Comparison of ENCODE assay signal across 9 cellular contexts in genomic region chr20:1844723-1845523, GRCh38. TPM values are rescaled to one million over a fixed set of nuclear protein-coding genes. Genes with fewer than 3 reads are reported as not detected.
DNase-seq lines count a peak whose midpoint lies in the region; ATAC-seq and TF ChIP-seq lines count a peak whose summit lies in the region.
"Had no signal": no experiment of that assay in that cellular context is flagged by ENCODE, and none has a peak within 500 bp of the region (broad histone marks: within the 10 kb centered on the region; RNA-seq: fewer than 3 reads in every experiment).

No MANE protein-coding gene starts in this region.

- no peaks in the 10 kb centered on the region for H3K36me3 Mint-ChIP-seq in CD4-positive, CD25-positive, alpha-beta regulatory T cell
- H3K36me3 Mint-ChIP-seq in mesothelial cell of epicardium, result no peaks in the 10 kb centered on the region

- H3K36me3 ChIP-seq in CD4-positive, CD25-positive, alpha-beta regulatory T cell (ENCODE audit: control insufficient read depth, insufficient read depth, low read length), result no peaks in the 10 kb centered on the region
- H3K36me3 ChIP-seq: cardiac muscle cell had no signal

- H3K9me3 Mint-ChIP-seq in CD4-positive, CD25-positive, alpha-beta regulatory T cell, result peaks cover 0 to 5% (median 3%) of the 10 kb centered on the region in 7 donors
- H3K9me3 Mint-ChIP-seq in mesothelial cell of epicardium, result peaks cover 11% of the 10 kb centered on the region

- H3K27me3 Mint-ChIP-seq in CD4-positive, CD25-positive, alpha-beta regulatory T cell, result peaks cover 7% of the 10 kb centered on the region
- peaks cover 5% of the 10 kb centered on the region for H3K27me3 Mint-ChIP-seq in mesothelial cell of epicardium (ENCODE audit: low read depth)

- peak in 1 of 3 donors; percentile 10 for DNase-seq in CD4-positive, CD25-positive, alpha-beta regulatory T cell
- peak; percentile 23 for DNase-seq in activated naive CD4-positive, alpha-beta T cell treated with anti-CD3 and anti-CD28 coated beads, Interleukin-2, amount 50 U/mL, for 16 hours
- DNase-seq in mesothelial cell of epicardium (ENCODE audit: low spot score in 2 of 2, unreplicated experiment in 2 of 2), result no peak
- no peak for DNase-seq in NCI-H187 (lab: John Stamatoyannopoulos, UW)
- no peak for DNase-seq in NCI-H2029 (lab: John Stamatoyannopoulos, UW)
- DNase-seq in DMS153 (lab: John Stamatoyannopoulos, UW), result no peak

- no peak overlapping the region for H3K27ac ChIP-seq in CD4-positive, CD25-positive, alpha-beta regulatory T cell (ENCODE audit: insufficient read depth, low read length, poor library complexity, severe bottlenecking)
- H3K27ac ChIP-seq: cardiac muscle cell had no signal

- no peak for TF ChIP-seq CTCF in mesothelial cell of epicardium (IDR thresholded peaks at IDR 0.05; ENCODE audit: unreplicated experiment)

- no peaks in the 10 kb centered on the region for H3K27me3 ChIP-seq in CD4-positive, CD25-positive, alpha-beta regulatory T cell (ENCODE audit: control insufficient read depth, insufficient read depth, low read length)
- H3K27me3 ChIP-seq: cardiac muscle cell had no signal

- peaks cover 0 to 10% (median 2%) of the 10 kb centered on the region in 4 donors for H3K4me1 Mint-ChIP-seq in CD4-positive, CD25-positive, alpha-beta regulatory T cell
- no peaks in the 10 kb centered on the region for H3K4me1 Mint-ChIP-seq in mesothelial cell of epicardium

- H3K4me1 ChIP-seq in CD4-positive, CD25-positive, alpha-beta regulatory T cell (ENCODE audit: control insufficient read depth, insufficient read depth, low read length, poor library complexity, severe bottlenecking), result no peaks in the 10 kb centered on the region

- H3K4me3 ChIP-seq in CD4-positive, CD25-positive, alpha-beta regulatory T cell (ENCODE audit: low read depth, low read length), result no peak overlapping the region
- H3K4me3 ChIP-seq: cardiac muscle cell had no signal

- no peak overlapping the region for H3K27ac Mint-ChIP-seq in CD4-positive, CD25-positive, alpha-beta regulatory T cell
- H3K27ac Mint-ChIP-seq in mesothelial cell of epicardium, result peak overlapping the region; percentile 47

- no peak overlapping the region for H3K4me3 Mint-ChIP-seq in CD4-positive, CD25-positive, alpha-beta regulatory T cell
- H3K4me3 Mint-ChIP-seq in mesothelial cell of epicardium, result no peak overlapping the region

- no peaks in the 10 kb centered on the region for H3K9me3 ChIP-seq in CD4-positive, CD25-positive, alpha-beta regulatory T cell (ENCODE audit: control insufficient read depth in 2 of 2, low read length in 2 of 2)

- ATAC-seq in CD4-positive, CD25-positive, alpha-beta regulatory T cell (ENCODE audit: low read depth in 2 of 2), result peak; percentile 53 to 63
- peak; percentile 86 for ATAC-seq in GM19397 (IDR thresholded peaks at IDR 0.05; ENCODE audit: unreplicated experiment)
- peak; percentile 92 for ATAC-seq in HG03442 (IDR thresholded peaks at IDR 0.05; ENCODE audit: unreplicated experiment)

RNA-seq across cellular contexts. Expression of gene SIRPA, which starts 50.3 kb away (rescaled TPM):
- total RNA-seq in CD4-positive, CD25-positive, alpha-beta regulatory T cell, result not detected
- polyA plus RNA-seq in CD4-positive, CD25-positive, alpha-beta regulatory T cell, result not detected
- total RNA-seq in mesothelial cell of epicardium, result 6.1 to 6.8 TPM (median 6.4 TPM) in 3 replicates
